In the genomic region with DNA sequence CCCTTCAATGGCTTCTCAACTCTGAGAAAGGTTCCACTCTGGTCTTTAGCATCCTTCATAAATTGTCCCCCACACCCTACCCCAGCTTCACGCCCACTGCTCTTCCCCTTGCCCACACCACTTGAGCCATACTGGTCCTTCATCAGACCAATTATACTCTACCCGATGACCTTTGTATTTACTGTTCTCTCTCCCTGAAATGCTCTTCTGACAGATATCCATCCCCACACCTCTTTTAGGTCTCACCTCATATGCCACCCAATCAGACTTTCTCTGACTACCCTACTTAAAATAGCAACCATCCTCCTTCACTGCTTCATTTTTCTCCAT, we compare ENCODE assay signal across 27 cellular contexts.
DNase-seq lines count a peak whose midpoint lies in the region; ATAC-seq, FAIRE-seq and TF ChIP-seq lines count a peak whose summit lies in the region.
"Had no signal": no experiment of that assay in that cellular context is flagged by ENCODE, and none has a peak within 500 bp of the region (broad histone marks: within the 10 kb centered on the region; RNA-seq: fewer than 3 reads in every experiment).

No MANE protein-coding gene starts in this region.

- no peaks in the 10 kb centered on the region for H3K36me3 Mint-ChIP-seq in T-helper 1 cell treated with Interleukin-12 subunit alpha and Interleukin-12 subunit beta and Interleukin-4 antibody, amounts not matched to agents 30 μg/mL and 1 μg/mL, for 36 hours (ENCODE audit: low read depth)
- H3K36me3 Mint-ChIP-seq in neural progenitor cell: no peaks in the 10 kb centered on the region
- H3K36me3 Mint-ChIP-seq: naive thymus-derived CD8-positive, alpha-beta T cell had no signal

- H3K4me3 Mint-ChIP-seq in T-helper 1 cell treated with Interleukin-12 subunit alpha and Interleukin-12 subunit beta and Interleukin-4 antibody, amounts not matched to agents 30 μg/mL and 1 μg/mL, for 36 hours: no peak overlapping the region
- H3K4me3 Mint-ChIP-seq in neural progenitor cell: no peak overlapping the region
- H3K4me3 Mint-ChIP-seq: activated B cell treated with CpG ODN at 0.5 μM for 24 hours; B cell; endodermal cell; naive thymus-derived CD8-positive, alpha-beta T cell had no signal

- ATAC-seq in Panc1 (no peak), GM19455 (IDR thresholded peaks at IDR 0.05; ENCODE audit: unreplicated experiment) (no peak)
- ATAC-seq: left colon; naive thymus-derived CD8-positive, alpha-beta T cell had no signal

- no peaks in the 10 kb centered on the region for H3K9me3 Mint-ChIP-seq in T-helper 1 cell treated with Interleukin-12 subunit alpha and Interleukin-12 subunit beta and Interleukin-4 antibody, amounts not matched to agents 30 μg/mL and 1 μg/mL, for 36 hours
- H3K9me3 Mint-ChIP-seq in neural progenitor cell: no peaks in the 10 kb centered on the region
- H3K9me3 Mint-ChIP-seq: activated B cell treated with CpG ODN at 0.5 μM for 24 hours; endodermal cell; naive thymus-derived CD8-positive, alpha-beta T cell had no signal

- H3K9ac ChIP-seq in BLaER1 treated with 17β-estradiol and CSF1 and Interleukin-3, amounts not matched to agents 10 nM and 100 nM: 0 out of 22 replicates have a peak overlapping the region, but pooled peaks of 1 of the 11 experiments have one; percentile 2
- H3K9ac ChIP-seq in neural progenitor cell: no peak overlapping the region

- no peak overlapping the region for H3K4me3 ChIP-seq in BLaER1 treated with 17β-estradiol and CSF1 and Interleukin-3, amounts not matched to agents 10 nM and 100 nM
- H3K4me3 ChIP-seq in Panc1 (ENCODE audit: low read depth in 2 of 2, low read length in 2 of 2) (no peak overlapping the region), osteoblast (ENCODE audit: insufficient read depth, low read length) (no peak overlapping the region), neural progenitor cell (no peak overlapping the region)
- H3K4me3 ChIP-seq: cardiac muscle cell, esophagus muscularis mucosa, sigmoid colon, SK-N-MC had no signal

- H3K36me3 ChIP-seq in BLaER1 treated with 17β-estradiol and CSF1 and Interleukin-3, amounts not matched to agents 10 nM and 100 nM: peaks cover 0 to 6% (median 0%) of the 10 kb centered on the region in 11 experiments; a peak in 2 of 22 replicates
- H3K36me3 ChIP-seq in Panc1 (ENCODE audit: control insufficient read depth, insufficient read depth, low read length) (no peaks in the 10 kb centered on the region), osteoblast (ENCODE audit: insufficient read depth, low read length) (no peaks in the 10 kb centered on the region), neural progenitor cell (no peaks in the 10 kb centered on the region)
- H3K36me3 ChIP-seq: cardiac muscle cell, esophagus muscularis mucosa, sigmoid colon had no signal

- in situ Hi-C loops in Panc1 (cut with HindIII; ENCODE audit: low pct_unique_long_range_greater_than_20kb, low sequenced_read_pairs): no loop called here

- H4K20me1 ChIP-seq in BLaER1 treated with 17β-estradiol and CSF1 and Interleukin-3, amounts not matched to agents 10 nM and 100 nM: peaks cover 98 to 100% (median 100%) of the 10 kb centered on the region in 11 experiments
- H4K20me1 ChIP-seq in osteoblast (ENCODE audit: insufficient read depth, low read length) (peaks cover 67% of the 10 kb centered on the region), neural progenitor cell (ENCODE audit: low read depth) (peaks cover 80% of the 10 kb centered on the region)

- peaks cover 40 to 91% (median 50%) of the 10 kb centered on the region in 10 experiments for H3K4me1 ChIP-seq in BLaER1 treated with 17β-estradiol and CSF1 and Interleukin-3, amounts not matched to agents 10 nM and 100 nM
- H3K4me1 ChIP-seq in Panc1 (ENCODE audit: control insufficient read depth, insufficient read depth, low read length): peaks cover 72% of the 10 kb centered on the region
- H3K4me1 ChIP-seq in osteoblast (ENCODE audit: insufficient read depth, low read length): peaks cover 65% of the 10 kb centered on the region
- peaks cover 24% of the 10 kb centered on the region for H3K4me1 ChIP-seq in neural progenitor cell

- intact Hi-C loops in Panc1 (cut with micrococcal nuclease; ENCODE audit: unreplicated experiment): no loop called here

- POLR2A ChIA-PET in Panc1 (lab: Charles Lee): no interaction called here

- TF ChIP-seq CTCF in Panc1 (IDR thresholded peaks at IDR 0.05) (no peak), osteoblast (IDR thresholded peaks at IDR 0.05; ENCODE audit: extremely low read depth, low read depth, low read length) (no peak), neural progenitor cell (IDR thresholded peaks at IDR 0.05) (no peak)

- H3K4me2 ChIP-seq in BLaER1 treated with 17β-estradiol and CSF1 and Interleukin-3, amounts not matched to agents 10 nM and 100 nM: peak overlapping the region; percentile 17 to 93 (median 66)
- H3K4me2 ChIP-seq in osteoblast (ENCODE audit: insufficient read depth, low read length) (no peak overlapping the region), neural progenitor cell (no peak overlapping the region)

- H3K27me3 Mint-ChIP-seq in T-helper 1 cell treated with Interleukin-12 subunit alpha and Interleukin-12 subunit beta and Interleukin-4 antibody, amounts not matched to agents 30 μg/mL and 1 μg/mL, for 36 hours (ENCODE audit: low read depth): no peaks in the 10 kb centered on the region
- no peaks in the 10 kb centered on the region for H3K27me3 Mint-ChIP-seq in neural progenitor cell (ENCODE audit: insufficient read depth, low read depth)
- H3K27me3 Mint-ChIP-seq: activated B cell treated with CpG ODN at 0.5 μM for 24 hours; B cell; naive thymus-derived CD8-positive, alpha-beta T cell had no signal

- H3F3A ChIP-seq in neural progenitor cell (ENCODE audit: low read depth): no peaks in the 10 kb centered on the region

- BruUV-seq in Panc1 (replicated peaks; lab: Mats Ljungman, UMichigan): no TSS peak

- H3K27ac ChIP-seq in BLaER1 treated with 17β-estradiol and CSF1 and Interleukin-3, amounts not matched to agents 10 nM and 100 nM: peak overlapping the region in 3 of 11 experiments; percentile 15 to 30 (median 18); a peak in 3 of 22 replicates
- H3K27ac ChIP-seq in Panc1 (ENCODE audit: low read length): peak overlapping the region; percentile 44
- H3K27ac ChIP-seq in osteoblast (ENCODE audit: low read depth, low read length): peak overlapping the region; percentile 7
- no peak overlapping the region for H3K27ac ChIP-seq in neural progenitor cell
- H3K27ac ChIP-seq: cardiac muscle cell, SK-N-MC had no signal

- 0 out of 22 replicates have a peak, but pooled peaks cover 0 to 3% (median 0%) of the 10 kb centered on the region in 11 experiments for H3K9me3 ChIP-seq in BLaER1 treated with 17β-estradiol and CSF1 and Interleukin-3, amounts not matched to agents 10 nM and 100 nM (replicated peaks in 1 of 11)
- no peaks in the 10 kb centered on the region for H3K9me3 ChIP-seq in Panc1 (ENCODE audit: control insufficient read depth, insufficient read depth, low read depth, low read length)
- no peaks in the 10 kb centered on the region for H3K9me3 ChIP-seq in osteoblast (ENCODE audit: low read depth, low read length)
- H3K9me3 ChIP-seq in neural progenitor cell (ENCODE audit: low read depth): no peaks in the 10 kb centered on the region
- H3K9me3 ChIP-seq: esophagus muscularis mucosa, sigmoid colon had no signal

- CTCF ChIA-PET in Panc1 (lab: Charles Lee): no interaction called here

- FAIRE-seq in RCC 7860 (lab: Jason Lieb, UNC): no peak
- FAIRE-seq: H54 had no signal

- peak overlapping the region; percentile 2 for H3K27ac Mint-ChIP-seq in T-helper 1 cell treated with Interleukin-12 subunit alpha and Interleukin-12 subunit beta and Interleukin-4 antibody, amounts not matched to agents 30 μg/mL and 1 μg/mL, for 36 hours
- no peak overlapping the region for H3K27ac Mint-ChIP-seq in neural progenitor cell
- H3K27ac Mint-ChIP-seq: activated B cell treated with CpG ODN at 0.5 μM for 24 hours, B cell, endodermal cell had no signal

- no peaks in the 10 kb centered on the region for H3K27me3 ChIP-seq in BLaER1 treated with 17β-estradiol and CSF1 and Interleukin-3, amounts not matched to agents 10 nM and 100 nM
- H3K27me3 ChIP-seq in Panc1 (ENCODE audit: control insufficient read depth, insufficient read depth, low read length): no peaks in the 10 kb centered on the region
- H3K27me3 ChIP-seq in osteoblast (ENCODE audit: insufficient read depth, low read length): no peaks in the 10 kb centered on the region
- H3K27me3 ChIP-seq in neural progenitor cell: no peaks in the 10 kb centered on the region
- H3K27me3 ChIP-seq: cardiac muscle cell, esophagus muscularis mucosa, sigmoid colon had no signal

- DNase-seq in T-helper 1 cell: no peak
- DNase-seq in Panc1 (ENCODE audit: low read depth, low spot score): no peak
- no peak for DNase-seq in osteoblast (ENCODE audit: insufficient read length, low spot score, missing footprints)
- no peak for DNase-seq in neural progenitor cell (ENCODE audit: low spot score)
- DNase-seq in RCC 7860 (ENCODE audit: low spot score): no peak
- DNase-seq: 8988T; activated B cell treated with CpG ODN at 0.5 μM for 24 hours; activated CD8-positive, alpha-beta memory T cell treated with anti-CD3 and anti-CD28 coated beads for 24 hours; activated naive CD4-positive, alpha-beta T cell; activated T-cell treated with anti-CD3 and anti-CD28 coated beads, Interleukin-2, amount 50 U/mL, for 1 hour; amniotic stem cell; COR-L47; endodermal cell; foreskin melanocyte; left colon; NCI-H526 treated with DMSO at 0.1 percent for 48 hours; sigmoid colon; stimulated activated CD4-positive, alpha-beta T cell treated with anti-CD3 and anti-CD28 coated beads, Interleukin-15, amount 100 ng/mL, for 24 hours had no signal

- H2AFZ ChIP-seq in osteoblast (ENCODE audit: low read length) (no peak overlapping the region), neural progenitor cell (replicated peaks) (no peak overlapping the region)

- H3K4me1 Mint-ChIP-seq in T-helper 1 cell treated with Interleukin-12 subunit alpha and Interleukin-12 subunit beta and Interleukin-4 antibody, amounts not matched to agents 30 μg/mL and 1 μg/mL, for 36 hours (ENCODE audit: low read depth): peaks cover 53% of the 10 kb centered on the region
- peaks cover 31% of the 10 kb centered on the region for H3K4me1 Mint-ChIP-seq in neural progenitor cell

- H3K79me2 ChIP-seq in osteoblast (ENCODE audit: insufficient read depth, low read length) (peaks cover 90% of the 10 kb centered on the region), neural progenitor cell (ENCODE audit: low read depth) (peaks cover 98% of the 10 kb centered on the region)

Comparison
In these comparisons a context has a peak if more than half of its experiments do, and no peak if none do; other contexts are left out.
1. H3K4me2 ChIP-seq: peak in BLaER1 treated with 17β-estradiol and CSF1 and Interleukin-3, amounts not matched to agents 10 nM and 100 nM (11 of 11); none in osteoblast (single experiment) and neural progenitor cell (single experiment).